Comparison of ENCODE assay signal across 17 cellular contexts in genomic region chr16:57472665-57473060, GRCh38. TPM values are rescaled to one million over a fixed set of nuclear protein-coding genes. Genes with fewer than 3 reads are reported as not detected.
DNase-seq lines count a peak whose midpoint lies in the region; ATAC-seq, FAIRE-seq and TF ChIP-seq lines count a peak whose summit lies in the region.
"Had no signal": no experiment of that assay in that cellular context is flagged by ENCODE, and none has a peak within 500 bp of the region (broad histone marks: within the 10 kb centered on the region; RNA-seq: fewer than 3 reads in every experiment).

No MANE protein-coding gene starts in this region.

- H3K4me3 ChIP-seq in endodermal cell (ENCODE audit: low read length) (no peak overlapping the region), small intestine (ENCODE audit: low read depth in 1 of 2, low read length in 2 of 2) (no peak overlapping the region)
- no peak overlapping the region for H3K4me3 ChIP-seq in CD8-positive, alpha-beta memory T cell (ENCODE audit: low read length)
- H3K4me3 ChIP-seq: prostate gland had no signal

- peaks cover 15% of the 10 kb centered on the region for H3K4me1 ChIP-seq in endodermal cell (ENCODE audit: control insufficient read depth, insufficient read depth, low read length)
- H3K4me1 ChIP-seq in small intestine (ENCODE audit: control insufficient read depth in 2 of 2, insufficient read depth in 1 of 2, low read depth in 1 of 2, low read length in 1 of 2): peaks cover 7 to 10% of the 10 kb centered on the region in 2 donors
- peaks cover 16% of the 10 kb centered on the region for H3K4me1 ChIP-seq in CD8-positive, alpha-beta memory T cell (ENCODE audit: insufficient read depth, low read length)
- H3K4me1 ChIP-seq: prostate gland had no signal

- H3K9ac ChIP-seq in endodermal cell (ENCODE audit: extremely low read depth, low read length, poor library complexity, severe bottlenecking): no peak overlapping the region

- H3K27me3 Mint-ChIP-seq in activated CD4-positive, alpha-beta T cell treated with anti-CD3 and anti-CD28 coated beads for 36 hours: no peaks in the 10 kb centered on the region
- H3K27me3 Mint-ChIP-seq in activated CD4-positive, alpha-beta T cell treated with anti-CD3 and anti-CD28 coated beads, Interleukin-2, amount 10 ng/mL, durations not matched to agents 24 days and 14 days: no peaks in the 10 kb centered on the region
- H3K27me3 Mint-ChIP-seq in endodermal cell (ENCODE audit: insufficient read depth): no peaks in the 10 kb centered on the region
- peaks cover 0 to 2% (median 1%) of the 10 kb centered on the region in 3 donors for H3K27me3 Mint-ChIP-seq in immature natural killer cell (ENCODE audit: low read depth in 3 of 3)
- H3K27me3 Mint-ChIP-seq in CD8-positive, alpha-beta memory T cell: no peaks in the 10 kb centered on the region
- H3K27me3 Mint-ChIP-seq: memory B cell had no signal

- FAIRE-seq in small intestine (lab: Jason Lieb, UNC): no peak

- H3K27ac ChIP-seq in endodermal cell (ENCODE audit: low read depth, low read length): peak overlapping the region; percentile 8
- H3K27ac ChIP-seq in small intestine (ENCODE audit: low read depth in 1 of 2, low read length in 1 of 2): peak overlapping the region; percentile 61 to 82
- no peak overlapping the region for H3K27ac ChIP-seq in CD8-positive, alpha-beta memory T cell (ENCODE audit: low read depth, low read length)
- H3K27ac ChIP-seq: prostate gland had no signal

- H3K9me3 ChIP-seq in endodermal cell (ENCODE audit: control insufficient read depth, low read length) (no peaks in the 10 kb centered on the region), small intestine (ENCODE audit: control insufficient read depth, low read depth) (no peaks in the 10 kb centered on the region)
- H3K9me3 ChIP-seq in CD8-positive, alpha-beta memory T cell (ENCODE audit: low read length): no peaks in the 10 kb centered on the region
- H3K9me3 ChIP-seq: prostate gland had no signal

- no peaks in the 10 kb centered on the region for H3K9me3 Mint-ChIP-seq in activated CD4-positive, alpha-beta T cell treated with anti-CD3 and anti-CD28 coated beads for 36 hours (ENCODE audit: low read depth)
- H3K9me3 Mint-ChIP-seq in activated CD4-positive, alpha-beta T cell treated with anti-CD3 and anti-CD28 coated beads, Interleukin-2, amount 10 ng/mL, durations not matched to agents 24 days and 14 days: no peaks in the 10 kb centered on the region
- H3K9me3 Mint-ChIP-seq in endodermal cell (no peaks in the 10 kb centered on the region), immature natural killer cell (no peaks in the 10 kb centered on the region)
- H3K9me3 Mint-ChIP-seq in CD8-positive, alpha-beta memory T cell: no peaks in the 10 kb centered on the region
- H3K9me3 Mint-ChIP-seq: activated naive CD4-positive, alpha-beta T cell treated with anti-CD3 and anti-CD28 coated beads, Interleukin-2, amount 50 U/mL, for 72 hours; memory B cell had no signal

- ATAC-seq in activated CD4-positive, alpha-beta T cell treated with anti-CD3 and anti-CD28 coated beads for 36 hours: no peak
- ATAC-seq: activated naive CD4-positive, alpha-beta T cell treated with anti-CD3 and anti-CD28 coated beads, Interleukin-2, amount 50 U/mL, for 72 hours had no signal

- CTCF ChIA-PET in activated CD4-positive, alpha-beta T cell treated with anti-CD3 and anti-CD28 coated beads for 36 hours (lab: Charles Lee): interaction anchor here (0.5 to 4.9 kb wide), 5 partner anchors 9 to 483 kb away, joined by 3 to 32 read pairs (median 3); partner anchors contain the start of genes CIAPIN1, NLRC5 and POLR2C
- CTCF ChIA-PET in CD8-positive, alpha-beta memory T cell (lab: Charles Lee): interaction anchor here (1.1 to 1.2 kb wide), 2 partner anchors 11 to 13 kb away, joined by 3 to 4 read pairs; partner anchors contain the start of gene DOK4

- H3K27me3 ChIP-seq in endodermal cell (ENCODE audit: control insufficient read depth, insufficient read depth, low read length, poor library complexity, severe bottlenecking) (no peaks in the 10 kb centered on the region), small intestine (ENCODE audit: control insufficient read depth in 2 of 2, insufficient read depth in 2 of 2, low read length in 2 of 2) (no peaks in the 10 kb centered on the region)
- no peaks in the 10 kb centered on the region for H3K27me3 ChIP-seq in CD8-positive, alpha-beta memory T cell (ENCODE audit: insufficient read depth, low read length, poor library complexity, severe bottlenecking)

- POLR2A ChIA-PET in activated CD4-positive, alpha-beta T cell treated with anti-CD3 and anti-CD28 coated beads for 36 hours (lab: Charles Lee): no interaction called here
- POLR2A ChIA-PET in CD8-positive, alpha-beta memory T cell (lab: Charles Lee): interaction anchor here (0.5 kb wide), 1 partner anchor 9 kb away, joined by 3 read pairs; no protein-coding TSS in a partner anchor

- 66 to 71% methylated on average over 1 to 3 of the region's 4 CpGs for WGBS in endodermal cell (ENCODE audit: insufficient coverage in 1 of 2, insufficient read length in 1 of 2), 2 experiments
- 48 to 59% (median 58%) methylated on average over 4 of the region's 4 CpGs for WGBS in small intestine, 3 donors

- peak overlapping the region; percentile 19 for H3K27ac Mint-ChIP-seq in activated CD4-positive, alpha-beta T cell treated with anti-CD3 and anti-CD28 coated beads for 36 hours
- H3K27ac Mint-ChIP-seq in activated CD4-positive, alpha-beta T cell treated with anti-CD3 and anti-CD28 coated beads, Interleukin-2, amount 10 ng/mL, durations not matched to agents 24 days and 14 days: no peak overlapping the region
- H3K27ac Mint-ChIP-seq in endodermal cell: peak overlapping the region; percentile 89
- peak overlapping the region in 3 of 6 donors; percentile 17 to 53 (median 24) for H3K27ac Mint-ChIP-seq in immature natural killer cell
- peak overlapping the region in 3 of 8 donors; percentile 60 to 73 (median 66) for H3K27ac Mint-ChIP-seq in CD8-positive, alpha-beta memory T cell
- H3K27ac Mint-ChIP-seq: activated naive CD4-positive, alpha-beta T cell treated with anti-CD3 and anti-CD28 coated beads, Interleukin-2, amount 50 U/mL, for 72 hours had no signal

- H3K36me3 ChIP-seq in endodermal cell (ENCODE audit: control insufficient read depth, insufficient read depth, low read length): peaks cover 53% of the 10 kb centered on the region
- peaks cover 5 to 14% of the 10 kb centered on the region in 2 donors for H3K36me3 ChIP-seq in small intestine (ENCODE audit: control insufficient read depth in 2 of 2, insufficient read depth in 2 of 2, low read length in 2 of 2)
- peaks cover 31% of the 10 kb centered on the region for H3K36me3 ChIP-seq in CD8-positive, alpha-beta memory T cell (ENCODE audit: insufficient read depth, low read length)

- H3K4me3 Mint-ChIP-seq in activated CD4-positive, alpha-beta T cell treated with anti-CD3 and anti-CD28 coated beads for 36 hours: no peak overlapping the region
- H3K4me3 Mint-ChIP-seq in activated CD4-positive, alpha-beta T cell treated with anti-CD3 and anti-CD28 coated beads, Interleukin-2, amount 10 ng/mL, durations not matched to agents 24 days and 14 days: no peak overlapping the region
- H3K4me3 Mint-ChIP-seq in endodermal cell: no peak overlapping the region
- no peak overlapping the region for H3K4me3 Mint-ChIP-seq in immature natural killer cell
- H3K4me3 Mint-ChIP-seq in CD8-positive, alpha-beta memory T cell: no peak overlapping the region
- H3K4me3 Mint-ChIP-seq: memory B cell had no signal

- H3K4me1 Mint-ChIP-seq in activated CD4-positive, alpha-beta T cell treated with anti-CD3 and anti-CD28 coated beads for 36 hours: peaks cover 15% of the 10 kb centered on the region
- peaks cover 11% of the 10 kb centered on the region for H3K4me1 Mint-ChIP-seq in activated CD4-positive, alpha-beta T cell treated with anti-CD3 and anti-CD28 coated beads, Interleukin-2, amount 10 ng/mL, durations not matched to agents 24 days and 14 days
- H3K4me1 Mint-ChIP-seq in endodermal cell: peaks cover 27% of the 10 kb centered on the region
- peaks cover 10 to 18% of the 10 kb centered on the region in 2 donors for H3K4me1 Mint-ChIP-seq in immature natural killer cell
- H3K4me1 Mint-ChIP-seq in CD8-positive, alpha-beta memory T cell: peaks cover 7 to 24% (median 8%) of the 10 kb centered on the region in 3 donors

- intact Hi-C loops in activated CD4-positive, alpha-beta T cell treated with anti-CD3 and anti-CD28 coated beads for 36 hours (cut with DNase I, micrococcal nuclease): no loop called here
- intact Hi-C loops in activated CD4-positive, alpha-beta T cell treated with anti-CD3 and anti-CD28 coated beads, Interleukin-2, amount 10 ng/mL, durations not matched to agents 24 days and 14 days (cut with micrococcal nuclease): loop anchor here (10.0 kb wide), 1 partner anchor 262 kb away; the partner anchor contains the start of gene KATNB1

- peaks cover 15% of the 10 kb centered on the region for H3K36me3 Mint-ChIP-seq in activated CD4-positive, alpha-beta T cell treated with anti-CD3 and anti-CD28 coated beads for 36 hours (ENCODE audit: low read depth)
- H3K36me3 Mint-ChIP-seq in activated CD4-positive, alpha-beta T cell treated with anti-CD3 and anti-CD28 coated beads, Interleukin-2, amount 10 ng/mL, durations not matched to agents 24 days and 14 days (ENCODE audit: low read depth): peaks cover 35% of the 10 kb centered on the region
- H3K36me3 Mint-ChIP-seq in endodermal cell (ENCODE audit: low read depth): peaks cover 41% of the 10 kb centered on the region
- H3K36me3 Mint-ChIP-seq in immature natural killer cell: peaks cover 0 to 26% (median 11%) of the 10 kb centered on the region in 3 donors
- peaks cover 0 to 51% (median 4%) of the 10 kb centered on the region in 3 donors for H3K36me3 Mint-ChIP-seq in CD8-positive, alpha-beta memory T cell

- peak; percentile 29 for TF ChIP-seq CTCF in endodermal cell (conservative IDR thresholded peaks at IDR 0.05)

- DNase-seq in activated CD4-positive, alpha-beta T cell treated with anti-CD3 and anti-CD28 coated beads for 36 hours: no peak
- DNase-seq in activated CD4-positive, alpha-beta T cell treated with anti-CD3 and anti-CD28 coated beads, Interleukin-2, amount 10 ng/mL, durations not matched to agents 24 days and 14 days: no peak
- DNase-seq in Kasumi-1 (lab: John Stamatoyannopoulos, UW) (peak; percentile 58 to 62), endodermal cell (peak; percentile 82), small intestine (no peak), immature natural killer cell (no peak), GF-D8 (lab: John Stamatoyannopoulos, UW) (no peak)
- no peak for DNase-seq in CD8-positive, alpha-beta memory T cell
- DNase-seq: activated CD4-positive, alpha-beta T cell treated with anti-CD3 and anti-CD28 coated beads, Interleukin-2, amount 50 U/mL, for 4 hours; GDM1; IMR-90; NCI-H1436; stimulated activated CD4-positive, alpha-beta T cell treated with anti-CD3 and anti-CD28 coated beads, Interleukin-2, amount 100 ng/mL, for 24 hours; T-helper 1 cell had no signal

RNA-seq across cellular contexts. Expression of gene POLR2C, which starts 10.2 kb away (rescaled TPM):
- total RNA-seq in activated CD4-positive, alpha-beta T cell treated with anti-CD3 and anti-CD28 coated beads for 36 hours: 10 to 100 TPM; 54.3 to 57.1 TPM
- 88.5 and 90.7 TPM in 2 replicates for total RNA-seq in activated CD4-positive, alpha-beta T cell treated with anti-CD3 and anti-CD28 coated beads, Interleukin-2, amount 10 ng/mL, durations not matched to agents 24 days and 14 days
- total RNA-seq in endodermal cell: 10 to 100 TPM; 72.0 to 88.3 TPM
- polyA plus RNA-seq in endodermal cell (2013, experiment 1 of 2): 85.1 TPM
- polyA plus RNA-seq in endodermal cell (2013, experiment 2 of 2): 81.8 TPM
- polyA plus RNA-seq in small intestine: 10 to 100 TPM; 51.7 to 65.5 (median 57.3) TPM
- polyA plus RNA-seq in immature natural killer cell: 10 to 100 TPM; 38.9 to 60.9 (median 41.6) TPM
- 10 to 100 TPM; 92.3 to 95.0 TPM for total RNA-seq in CD8-positive, alpha-beta memory T cell
- 36.1 TPM for polyA plus RNA-seq in CD8-positive, alpha-beta memory T cell

RNA-seq across cellular contexts. Expression of gene DOK4, which starts 13.6 kb away (rescaled TPM):
- 1 to 10 TPM; 5.7 to 6.7 TPM for total RNA-seq in activated CD4-positive, alpha-beta T cell treated with anti-CD3 and anti-CD28 coated beads for 36 hours
- total RNA-seq in activated CD4-positive, alpha-beta T cell treated with anti-CD3 and anti-CD28 coated beads, Interleukin-2, amount 10 ng/mL, durations not matched to agents 24 days and 14 days: 4.2 and 4.3 TPM in 2 replicates
- total RNA-seq in endodermal cell: 10 to 100 TPM; 17.9 to 22.1 TPM
- polyA plus RNA-seq in endodermal cell (2013, experiment 1 of 2): 26.6 TPM
- 27.8 TPM for polyA plus RNA-seq in endodermal cell (2013, experiment 2 of 2)
- polyA plus RNA-seq in small intestine (100 to 1,000 TPM in 2 of 3 donors, 10 to 100 TPM in 1; 53.0 to 135 (median 112) TPM), immature natural killer cell (1 to 10 TPM; 2.2 to 3.2 (median 2.8) TPM)
- total RNA-seq in CD8-positive, alpha-beta memory T cell: 1 to 10 TPM; 6.8 to 7.0 TPM
- 3.3 TPM for polyA plus RNA-seq in CD8-positive, alpha-beta memory T cell

RNA-seq across cellular contexts. Expression of gene COQ9, which starts 25.4 kb away (rescaled TPM):
- 10 to 100 TPM; 39.4 to 52.1 TPM for total RNA-seq in activated CD4-positive, alpha-beta T cell treated with anti-CD3 and anti-CD28 coated beads for 36 hours
- total RNA-seq in activated CD4-positive, alpha-beta T cell treated with anti-CD3 and anti-CD28 coated beads, Interleukin-2, amount 10 ng/mL, durations not matched to agents 24 days and 14 days: 55.2 and 56.7 TPM in 2 replicates
- total RNA-seq in endodermal cell: 10 to 100 TPM; 34.5 to 38.2 TPM
- 43.2 TPM for polyA plus RNA-seq in endodermal cell (2013, experiment 1 of 2)
- polyA plus RNA-seq in endodermal cell (2013, experiment 2 of 2): 38.7 TPM
- polyA plus RNA-seq in small intestine: 100 to 1,000 TPM in 2 of 3 donors, 10 to 100 TPM in 1; 88.0 to 177 (median 125) TPM
- 10 to 100 TPM; 14.6 to 30.3 (median 24.6) TPM for polyA plus RNA-seq in immature natural killer cell
- 10 to 100 TPM; 50.5 to 51.9 TPM for total RNA-seq in CD8-positive, alpha-beta memory T cell
- 28.4 TPM for polyA plus RNA-seq in CD8-positive, alpha-beta memory T cell

RNA-seq across cellular contexts. Expression of gene CIAPIN1, which starts 25.5 kb away (rescaled TPM):
- 10 to 100 TPM; 41.7 to 42.6 TPM for total RNA-seq in activated CD4-positive, alpha-beta T cell treated with anti-CD3 and anti-CD28 coated beads for 36 hours
- 85.4 TPM in 2 replicates for total RNA-seq in activated CD4-positive, alpha-beta T cell treated with anti-CD3 and anti-CD28 coated beads, Interleukin-2, amount 10 ng/mL, durations not matched to agents 24 days and 14 days
- total RNA-seq in endodermal cell: 10 to 100 TPM; 77.5 to 87.1 TPM
- polyA plus RNA-seq in endodermal cell (2013, experiment 1 of 2): 74.2 TPM
- 64.5 TPM for polyA plus RNA-seq in endodermal cell (2013, experiment 2 of 2)
- polyA plus RNA-seq in small intestine (10 to 100 TPM; 39.4 to 55.9 (median 49.6) TPM), immature natural killer cell (10 to 100 TPM; 65.9 to 98.5 (median 68.3) TPM)
- 10 to 100 TPM; 79.0 to 81.1 TPM for total RNA-seq in CD8-positive, alpha-beta memory T cell
- 52.0 TPM for polyA plus RNA-seq in CD8-positive, alpha-beta memory T cell

Comparison
In these comparisons a context has a peak if more than half of its experiments do, and no peak if none do; other contexts are left out.
1. DNase-seq: peak in Kasumi-1 (2 of 2) and endodermal cell (single experiment); none in activated CD4-positive, alpha-beta T cell treated with anti-CD3 and anti-CD28 coated beads for 36 hours (single experiment), activated CD4-positive, alpha-beta T cell treated with anti-CD3 and anti-CD28 coated beads, Interleukin-2, amount 10 ng/mL, durations not matched to agents 24 days and 14 days (single experiment), small intestine (single experiment), immature natural killer cell (0 of 3), GF-D8 (single experiment) and CD8-positive, alpha-beta memory T cell (0 of 5).